Comparison of ENCODE assay signal across 9 cellular contexts in genomic region chr22:33438273-33438672, GRCh38.
A peak's percentile ranks its signal among the peaks of the same experiment; 100 is the strongest.
DNase-seq lines count a peak whose midpoint lies in the region; FAIRE-seq and TF ChIP-seq lines count a peak whose summit lies in the region.
"Had no signal": no experiment of that assay in that cellular context is flagged by ENCODE, and none has a peak within 500 bp of the region (broad histone marks: within the 10 kb centered on the region; RNA-seq: fewer than 3 reads in every experiment).

No MANE protein-coding gene starts in this region.

- H3K4me3 ChIP-seq in astrocyte (ENCODE audit: insufficient read depth, low read depth, low read length), result no peak overlapping the region
- no peak overlapping the region for H3K4me3 ChIP-seq in effector memory CD4-positive, alpha-beta T cell (ENCODE audit: insufficient read depth, low read depth, low read length, poor library complexity, severe bottlenecking)
- H3K4me3 ChIP-seq: vagina had no signal

- H4K20me1 ChIP-seq in astrocyte (ENCODE audit: insufficient read depth, low read length), result peaks cover 16% of the 10 kb centered on the region

- no peaks in the 10 kb centered on the region for H3K79me2 ChIP-seq in astrocyte (ENCODE audit: insufficient read depth, low read length)

- H3K4me3 Mint-ChIP-seq in astrocyte (ENCODE audit: unreplicated experiment), result no peak overlapping the region
- H3K4me3 Mint-ChIP-seq in T-helper 2 cell treated with Interferon-gamma antibody and Interleukin-4, amounts not matched to agents 5 μg/mL and 100 μg/mL, for 36 hours, result no peak overlapping the region

- H3K9me3 Mint-ChIP-seq in astrocyte (ENCODE audit: unreplicated experiment), result no peaks in the 10 kb centered on the region
- H3K9me3 Mint-ChIP-seq in T-helper 2 cell treated with Interferon-gamma antibody and Interleukin-4, amounts not matched to agents 5 μg/mL and 100 μg/mL, for 36 hours, result peaks cover 11% of the 10 kb centered on the region

- DNase-seq in AG08396 (ENCODE audit: low spot score) (peak; percentile 60), H4 (ENCODE audit: low spot score) (peak; percentile 73), astrocyte (ENCODE audit: low read depth) (peak; percentile 95), kidney glomerular epithelial cell (lab: John Stamatoyannopoulos, UW) (peak; percentile 97), NCI-H1930 (lab: John Stamatoyannopoulos, UW) (no peak), NCI-H748 (lab: John Stamatoyannopoulos, UW; ENCODE audit: unreplicated experiment) (no peak)
- no peak for DNase-seq in T-helper 2 cell treated with Interferon-gamma antibody and Interleukin-4, amounts not matched to agents 5 μg/mL and 100 μg/mL, for 36 hours (ENCODE audit: low spot score)
- DNase-seq in effector memory CD4-positive, alpha-beta T cell, result no peak

- H3K27ac Mint-ChIP-seq in astrocyte (ENCODE audit: unreplicated experiment), result peak overlapping the region; percentile 2
- H3K27ac Mint-ChIP-seq in T-helper 2 cell treated with Interferon-gamma antibody and Interleukin-4, amounts not matched to agents 5 μg/mL and 100 μg/mL, for 36 hours, result no peak overlapping the region

- H3K27ac ChIP-seq in astrocyte (ENCODE audit: low read depth, low read length), result peak overlapping the region; percentile 72
- H3K27ac ChIP-seq in effector memory CD4-positive, alpha-beta T cell (ENCODE audit: insufficient read depth, low read length, poor library complexity, severe bottlenecking), result no peak overlapping the region
- H3K27ac ChIP-seq: vagina had no signal

- no peak overlapping the region for H2AFZ ChIP-seq in astrocyte (ENCODE audit: low read depth, low read length)

- no peak for TF ChIP-seq CTCF in astrocyte (IDR thresholded peaks at IDR 0.05; ENCODE audit: insufficient read depth, low read depth, low read length)

- H3K4me1 ChIP-seq in astrocyte (ENCODE audit: insufficient read depth, low read length), result peaks cover 11% of the 10 kb centered on the region
- H3K4me1 ChIP-seq in effector memory CD4-positive, alpha-beta T cell (ENCODE audit: control insufficient read depth, insufficient read depth, low read length, poor library complexity, severe bottlenecking), result no peaks in the 10 kb centered on the region

- H3K27me3 Mint-ChIP-seq in astrocyte (ENCODE audit: low read depth, unreplicated experiment), result no peaks in the 10 kb centered on the region
- H3K27me3 Mint-ChIP-seq in T-helper 2 cell treated with Interferon-gamma antibody and Interleukin-4, amounts not matched to agents 5 μg/mL and 100 μg/mL, for 36 hours (ENCODE audit: low read depth), result no peaks in the 10 kb centered on the region

- peaks cover 11% of the 10 kb centered on the region for H3K4me1 Mint-ChIP-seq in astrocyte (ENCODE audit: low read depth, unreplicated experiment)
- no peaks in the 10 kb centered on the region for H3K4me1 Mint-ChIP-seq in T-helper 2 cell treated with Interferon-gamma antibody and Interleukin-4, amounts not matched to agents 5 μg/mL and 100 μg/mL, for 36 hours (ENCODE audit: low read depth)

- peak overlapping the region; percentile 39 for H3K9ac ChIP-seq in astrocyte (ENCODE audit: low read length)

- H3K36me3 ChIP-seq in astrocyte (ENCODE audit: insufficient read depth, low read length), result no peaks in the 10 kb centered on the region
- no peaks in the 10 kb centered on the region for H3K36me3 ChIP-seq in effector memory CD4-positive, alpha-beta T cell (ENCODE audit: control insufficient read depth, insufficient read depth, low read length)
- H3K36me3 ChIP-seq: vagina had no signal

- peak overlapping the region; percentile 69 for H3K4me2 ChIP-seq in astrocyte (ENCODE audit: low read length)

- peaks cover 3% of the 10 kb centered on the region for H3K36me3 Mint-ChIP-seq in astrocyte (ENCODE audit: low read depth, unreplicated experiment)
- H3K36me3 Mint-ChIP-seq in T-helper 2 cell treated with Interferon-gamma antibody and Interleukin-4, amounts not matched to agents 5 μg/mL and 100 μg/mL, for 36 hours (ENCODE audit: low read depth), result no peaks in the 10 kb centered on the region

- peak; percentile 87 for FAIRE-seq in astrocyte (lab: Jason Lieb, UNC)

- no peaks in the 10 kb centered on the region for H3K9me3 ChIP-seq in astrocyte (ENCODE audit: insufficient read depth, low read depth, low read length)
- no peaks in the 10 kb centered on the region for H3K9me3 ChIP-seq in effector memory CD4-positive, alpha-beta T cell (ENCODE audit: control insufficient read depth, low read length)
- H3K9me3 ChIP-seq: vagina had no signal

- H3K27me3 ChIP-seq in astrocyte (ENCODE audit: insufficient read depth, low read length), result peaks cover 15% of the 10 kb centered on the region
- no peaks in the 10 kb centered on the region for H3K27me3 ChIP-seq in effector memory CD4-positive, alpha-beta T cell (replicated peaks; ENCODE audit: control insufficient read depth, insufficient read depth, low read length, poor library complexity, severe bottlenecking)
- H3K27me3 ChIP-seq: vagina had no signal

Comparison
In these comparisons a context has a peak if more than half of its experiments do, and no peak if none do; other contexts are left out.
1. DNase-seq: peak in AG08396 (single experiment), H4 (single experiment), astrocyte (single experiment) and kidney glomerular epithelial cell (single experiment); none in T-helper 2 cell treated with Interferon-gamma antibody and Interleukin-4, amounts not matched to agents 5 μg/mL and 100 μg/mL, for 36 hours (single experiment), effector memory CD4-positive, alpha-beta T cell (0 of 3), NCI-H1930 (0 of 2) and NCI-H748 (single experiment).